ENCODE assay signal across 26 cellular contexts in the genomic region with DNA sequence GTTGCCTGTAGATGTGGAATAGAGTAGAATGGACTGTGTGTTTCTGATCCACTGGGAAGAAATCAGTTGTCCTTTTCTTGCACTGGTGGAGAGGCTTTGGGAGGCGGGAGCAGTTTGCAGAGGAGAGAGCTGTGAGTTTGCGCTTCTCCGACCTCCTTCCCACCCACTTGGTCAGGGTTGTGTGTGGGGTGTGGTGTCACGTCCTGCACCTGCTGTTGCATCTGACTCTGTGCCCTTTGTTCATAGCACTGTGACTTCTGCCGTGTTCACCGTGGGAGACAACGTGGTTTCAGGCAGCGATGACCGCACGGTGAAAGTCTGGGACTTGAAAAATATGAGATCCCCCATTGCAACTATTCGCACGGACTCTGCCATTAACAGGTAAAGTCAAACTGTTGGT.
DNase-seq lines count a peak whose midpoint lies in the region; ATAC-seq and TF ChIP-seq lines count a peak whose summit lies in the region.
"Had no signal": no experiment of that assay in that cellular context is flagged by ENCODE, and none has a peak within 500 bp of the region (broad histone marks: within the 10 kb centered on the region; RNA-seq: fewer than 3 reads in every experiment).

No MANE protein-coding gene starts in this region.

- no peak overlapping the region for H3K27ac ChIP-seq in BLaER1
- H3K27ac ChIP-seq in CD8-positive, alpha-beta memory T cell (ENCODE audit: low read depth, low read length) = no peak overlapping the region
- H3K27ac ChIP-seq: left ventricle myocardium inferior, prostate gland, right lobe of liver, transverse colon had no signal

- no peak for TF ChIP-seq CTCF in omental fat pad (IDR thresholded peaks at IDR 0.05)

- H3K27me3 ChIP-seq in BLaER1 = no peaks in the 10 kb centered on the region
- no peaks in the 10 kb centered on the region for H3K27me3 ChIP-seq in CD8-positive, alpha-beta memory T cell (ENCODE audit: insufficient read depth, low read length, poor library complexity, severe bottlenecking)
- H3K27me3 ChIP-seq: BE2C, right lobe of liver, transverse colon had no signal

- H3K4me1 Mint-ChIP-seq in CD8-positive, alpha-beta memory T cell = peaks cover 18 to 34% (median 21%) of the 10 kb centered on the region in 3 donors
- peaks cover 21% of the 10 kb centered on the region for H3K4me1 Mint-ChIP-seq in activated naive CD8-positive, alpha-beta T cell treated with anti-CD3 and anti-CD28 coated beads for 36 hours

- H3K4me3 Mint-ChIP-seq in CD8-positive, alpha-beta memory T cell = no peak overlapping the region
- H3K4me3 Mint-ChIP-seq in activated naive CD8-positive, alpha-beta T cell treated with anti-CD3 and anti-CD28 coated beads for 36 hours = no peak overlapping the region
- H3K4me3 Mint-ChIP-seq: IgD-negative memory B cell had no signal

- H3K9ac ChIP-seq in BLaER1 = no peak overlapping the region

- H3K36me3 Mint-ChIP-seq in CD8-positive, alpha-beta memory T cell = peaks cover 16 to 97% (median 38%) of the 10 kb centered on the region in 3 donors
- peaks cover 33% of the 10 kb centered on the region for H3K36me3 Mint-ChIP-seq in activated naive CD8-positive, alpha-beta T cell treated with anti-CD3 and anti-CD28 coated beads for 36 hours

- H3K4me3 ChIP-seq in BLaER1 = no peak overlapping the region
- H3K4me3 ChIP-seq in CD8-positive, alpha-beta memory T cell (ENCODE audit: low read length) = no peak overlapping the region
- H3K4me3 ChIP-seq: left ventricle myocardium inferior, prostate gland, right lobe of liver, transverse colon had no signal

- peaks cover 93% of the 10 kb centered on the region for H4K20me1 ChIP-seq in BLaER1

- peak overlapping the region; percentile 86 for H3K4me2 ChIP-seq in BLaER1

- POLR2A ChIA-PET in CD8-positive, alpha-beta memory T cell (lab: Charles Lee) = no interaction called here

- H3K36me3 ChIP-seq in BLaER1 = peaks cover 77% of the 10 kb centered on the region
- H3K36me3 ChIP-seq in CD8-positive, alpha-beta memory T cell (ENCODE audit: insufficient read depth, low read length) = peaks cover 55% of the 10 kb centered on the region

- peaks cover 89% of the 10 kb centered on the region for H3K4me1 ChIP-seq in BLaER1
- H3K4me1 ChIP-seq in CD8-positive, alpha-beta memory T cell (ENCODE audit: insufficient read depth, low read length) = peaks cover 9% of the 10 kb centered on the region
- H3K4me1 ChIP-seq: Caco-2, prostate gland, right lobe of liver had no signal

- H3K27me3 Mint-ChIP-seq in CD8-positive, alpha-beta memory T cell = no peaks in the 10 kb centered on the region
- H3K27me3 Mint-ChIP-seq in activated naive CD8-positive, alpha-beta T cell treated with anti-CD3 and anti-CD28 coated beads for 36 hours = no peaks in the 10 kb centered on the region
- H3K27me3 Mint-ChIP-seq: brain, IgD-negative memory B cell had no signal

- ATAC-seq in GM19324 (IDR thresholded peaks at IDR 0.05; ENCODE audit: low FRiP score, unreplicated experiment) (no peak), omental fat pad (ENCODE audit: low FRiP score) (no peak)
- ATAC-seq: Panc1 had no signal

- H3K9me3 ChIP-seq in BLaER1 = no peaks in the 10 kb centered on the region
- H3K9me3 ChIP-seq in CD8-positive, alpha-beta memory T cell (ENCODE audit: low read length) = no peaks in the 10 kb centered on the region
- H3K9me3 ChIP-seq: BE2C, Caco-2, left ventricle myocardium inferior, prostate gland, right lobe of liver, transverse colon had no signal

- no peak for DNase-seq in CD8-positive, alpha-beta memory T cell
- no peak for DNase-seq in activated naive CD8-positive, alpha-beta T cell treated with anti-CD3 and anti-CD28 coated beads for 36 hours
- DNase-seq in myocyte (ENCODE audit: low read depth) = peak; percentile 54
- DNase-seq in NCI-H2171 treated with DMSO at 0.1 percent for 48 hours (lab: John Stamatoyannopoulos, UW) = no peak
- DNase-seq in foreskin melanocyte = no peak
- DNase-seq in omental fat pad (ENCODE audit: low spot score) = no peak
- DNase-seq: activated naive CD4-positive, alpha-beta T cell; amniotic stem cell; BE2C; Caco-2; DMS53; effector CD8-positive, alpha-beta T cell; left ventricle myocardium inferior; NCI-H2107; NCI-H748 treated with DMSO at 0.1 percent for 48 hours; SHP77; stimulated activated CD4-positive, alpha-beta T cell treated with anti-CD3 and anti-CD28 coated beads, Interleukin-12 subunit alpha, Interleukin-12 subunit beta, amount 100 ng/mL, for 4 hours; stimulated activated CD4-positive, alpha-beta T cell treated with anti-CD3 and anti-CD28 coated beads, Interleukin-2, amount 100 ng/mL, for 48 hours; transverse colon had no signal

- peak overlapping the region in 5 of 8 donors; percentile 12 to 80 (median 34) for H3K27ac Mint-ChIP-seq in CD8-positive, alpha-beta memory T cell
- peak overlapping the region; percentile 88 for H3K27ac Mint-ChIP-seq in activated naive CD8-positive, alpha-beta T cell treated with anti-CD3 and anti-CD28 coated beads for 36 hours
- H3K27ac Mint-ChIP-seq: IgD-negative memory B cell had no signal

- no peaks in the 10 kb centered on the region for H3K9me3 Mint-ChIP-seq in CD8-positive, alpha-beta memory T cell
- H3K9me3 Mint-ChIP-seq in activated naive CD8-positive, alpha-beta T cell treated with anti-CD3 and anti-CD28 coated beads for 36 hours = peaks cover 6% of the 10 kb centered on the region
- H3K9me3 Mint-ChIP-seq: brain, IgD-negative memory B cell had no signal

- CTCF ChIA-PET in CD8-positive, alpha-beta memory T cell (lab: Charles Lee) = no interaction called here
